In the genomic region with DNA sequence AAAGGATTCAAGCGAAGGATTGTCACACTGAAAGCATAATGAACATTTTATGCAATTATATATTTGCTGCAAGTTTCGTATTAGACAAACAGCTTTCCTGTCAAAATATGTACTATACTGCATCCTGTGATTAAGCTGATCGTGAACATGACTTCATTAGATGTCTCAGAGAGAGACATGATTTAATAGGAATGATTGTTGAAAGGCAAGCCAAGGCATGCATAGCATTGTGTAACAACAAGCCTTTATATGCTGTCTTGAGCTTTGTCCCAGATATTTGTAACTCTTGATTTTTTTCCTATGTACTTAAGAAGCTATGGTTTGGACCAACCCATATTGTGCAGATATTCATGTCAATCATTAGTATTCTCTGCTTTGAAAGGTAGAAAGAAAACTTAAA, we compare ENCODE assay signal across 28 cellular contexts.
"Had no signal": no experiment of that assay in that cellular context is flagged by ENCODE, and none has a peak within 500 bp of the region (broad histone marks: within the 10 kb centered on the region; RNA-seq: fewer than 3 reads in every experiment).

No MANE protein-coding gene starts in this region.

- H3K27me3 Mint-ChIP-seq: activated B cell treated with CpG ODN at 0.5 μM for 24 hours; activated CD8-positive, alpha-beta memory T cell treated with anti-CD3 and anti-CD28 coated beads, Interleukin-2, amount 10 ng/mL, durations not matched to agents 7 days and 5 days; activated naive CD4-positive, alpha-beta T cell treated with anti-CD3 and anti-CD28 coated beads, Interleukin-2, amount 50 U/mL, for 24 hours; activated naive CD8-positive, alpha-beta T cell treated with anti-CD3 and anti-CD28 coated beads, Interleukin-2, amount 50 U/mL, for 24 hours; effector memory CD8-positive, alpha-beta T cell had no signal

- H3K4me1 ChIP-seq: left lung, lower lobe of right lung had no signal

- H3K4me3 Mint-ChIP-seq: activated B cell treated with CpG ODN at 0.5 μM for 24 hours; activated CD8-positive, alpha-beta memory T cell treated with anti-CD3 and anti-CD28 coated beads, Interleukin-2, amount 10 ng/mL, durations not matched to agents 7 days and 5 days; activated CD8-positive, alpha-beta T cell treated with anti-CD3 and anti-CD28 coated beads, Interleukin-2, amount 10 ng/mL, durations not matched to agents 7 days and 5 days; activated naive CD4-positive, alpha-beta T cell treated with anti-CD3 and anti-CD28 coated beads, Interleukin-2, amount 50 U/mL, for 24 hours; activated naive CD8-positive, alpha-beta T cell treated with anti-CD3 and anti-CD28 coated beads, Interleukin-2, amount 50 U/mL, for 24 hours; effector memory CD8-positive, alpha-beta T cell; nephron had no signal

- H3K4me3 ChIP-seq: cardiac muscle cell, coronary artery, dorsolateral prefrontal cortex, esophagus muscularis mucosa, left lung, lower lobe of right lung, mucosa of descending colon, skin epidermis, thoracic aorta had no signal

- DNase-seq: activated B cell treated with CpG ODN at 0.5 μM for 24 hours; activated CD4-positive, alpha-beta T cell treated with anti-CD3 and anti-CD28 coated beads, Interleukin-2, amount 50 U/mL, for 1 hour; activated CD8-positive, alpha-beta memory T cell treated with anti-CD3 and anti-CD28 coated beads, Interleukin-2, amount 10 ng/mL, durations not matched to agents 7 days and 5 days; activated CD8-positive, alpha-beta T cell treated with anti-CD3 and anti-CD28 coated beads, Interleukin-2, amount 10 ng/mL, durations not matched to agents 7 days and 5 days; activated naive CD8-positive, alpha-beta T cell treated with anti-CD3 and anti-CD28 coated beads, Interleukin-2, amount 50 U/mL, for 24 hours; activated T-cell treated with anti-CD3 and anti-CD28 coated beads, Interleukin-2, amount 50 U/mL, for 48 hours; amygdala; cerebellar nuclear complex; dorsolateral prefrontal cortex; effector memory CD8-positive, alpha-beta T cell; left lung; lower lobe of right lung; mesendoderm; mucosa of descending colon; stimulated activated CD4-positive, alpha-beta T cell treated with anti-CD3 and anti-CD28 coated beads, Interleukin-12 subunit alpha, Interleukin-12 subunit beta, amount 100 ng/mL, for 4 hours; stimulated activated CD4-positive, alpha-beta T cell treated with anti-CD3 and anti-CD28 coated beads, Interleukin-4, amount 100 ng/mL, for 1 hour; stimulated activated naive CD8-positive, alpha-beta T cell treated with anti-CD3 and anti-CD28 coated beads, Interleukin-15, Interleukin-2, amounts not matched to agents 100 U/mL and 50 U/mL, for 24 hours; T-helper 2 cell had no signal

- FAIRE-seq: frontal cortex had no signal

- H3K27ac ChIP-seq: cardiac muscle cell, esophagus muscularis mucosa, left lung, lower lobe of right lung, skin epidermis had no signal

- H3K36me3 Mint-ChIP-seq: activated CD8-positive, alpha-beta memory T cell treated with anti-CD3 and anti-CD28 coated beads, Interleukin-2, amount 10 ng/mL, durations not matched to agents 7 days and 5 days; activated naive CD4-positive, alpha-beta T cell treated with anti-CD3 and anti-CD28 coated beads, Interleukin-2, amount 50 U/mL, for 24 hours had no signal

- ATAC-seq: activated CD8-positive, alpha-beta memory T cell treated with anti-CD3 and anti-CD28 coated beads, Interleukin-2, amount 10 ng/mL, durations not matched to agents 7 days and 5 days; activated CD8-positive, alpha-beta T cell treated with anti-CD3 and anti-CD28 coated beads, Interleukin-2, amount 10 ng/mL, durations not matched to agents 7 days and 5 days; activated naive CD8-positive, alpha-beta T cell treated with anti-CD3 and anti-CD28 coated beads, Interleukin-2, amount 50 U/mL, for 24 hours; effector memory CD8-positive, alpha-beta T cell; left lung; lower lobe of right lung; mucosa of descending colon; sciatic nerve; stimulated activated naive CD8-positive, alpha-beta T cell treated with anti-CD3 and anti-CD28 coated beads, Interleukin-15, Interleukin-2, amounts not matched to agents 100 U/mL and 50 U/mL, for 24 hours had no signal

- H3K4me1 Mint-ChIP-seq: activated B cell treated with CpG ODN at 0.5 μM for 24 hours; activated CD8-positive, alpha-beta memory T cell treated with anti-CD3 and anti-CD28 coated beads, Interleukin-2, amount 10 ng/mL, durations not matched to agents 7 days and 5 days; activated naive CD4-positive, alpha-beta T cell treated with anti-CD3 and anti-CD28 coated beads, Interleukin-2, amount 50 U/mL, for 24 hours; activated naive CD8-positive, alpha-beta T cell treated with anti-CD3 and anti-CD28 coated beads, Interleukin-2, amount 50 U/mL, for 24 hours; nephron had no signal

- H3K27ac Mint-ChIP-seq: activated B cell treated with CpG ODN at 0.5 μM for 24 hours; activated CD8-positive, alpha-beta memory T cell treated with anti-CD3 and anti-CD28 coated beads, Interleukin-2, amount 10 ng/mL, durations not matched to agents 7 days and 5 days; activated CD8-positive, alpha-beta T cell treated with anti-CD3 and anti-CD28 coated beads, Interleukin-2, amount 10 ng/mL, durations not matched to agents 7 days and 5 days; activated naive CD4-positive, alpha-beta T cell treated with anti-CD3 and anti-CD28 coated beads, Interleukin-2, amount 50 U/mL, for 24 hours; activated naive CD8-positive, alpha-beta T cell treated with anti-CD3 and anti-CD28 coated beads, Interleukin-2, amount 50 U/mL, for 24 hours; activated T-helper 2 cell treated with anti-CD3 and anti-CD28 coated beads, Interferon-gamma antibody, Interleukin-2, Interleukin-4, amounts not matched to agents 10 μg/mL and 5 μg/mL and 100 μg/mL, durations not matched to agents 14 hours and 24 hours and 36 hours; effector memory CD8-positive, alpha-beta T cell; nephron had no signal

- H3K27me3 ChIP-seq: cardiac muscle cell, dorsolateral prefrontal cortex, esophagus muscularis mucosa, left lung had no signal

- H3K36me3 ChIP-seq: cardiac muscle cell, esophagus muscularis mucosa, left lung, lower lobe of right lung, thoracic aorta had no signal

- H3K9me3 ChIP-seq: esophagus muscularis mucosa, lower lobe of right lung, mucosa of descending colon, thoracic aorta had no signal
